ENCODE assay signal across 23 cellular contexts in genomic region chr2:38900726-38901125, GRCh38. TPM values are rescaled to one million over a fixed set of nuclear protein-coding genes. Genes with fewer than 3 reads are reported as not detected.
A peak's percentile ranks its signal among the peaks of the same experiment; 100 is the strongest.
DNase-seq lines count a peak whose midpoint lies in the region; ATAC-seq, FAIRE-seq and TF ChIP-seq lines count a peak whose summit lies in the region.
"Had no signal": no experiment of that assay in that cellular context is flagged by ENCODE, and none has a peak within 500 bp of the region (broad histone marks: within the 10 kb centered on the region; RNA-seq: fewer than 3 reads in every experiment).

No MANE protein-coding gene starts in this region.

- H3K4me3 ChIP-seq in GM23338 (no peak overlapping the region), K562 (no peak overlapping the region), endodermal cell (ENCODE audit: low read length) (no peak overlapping the region)
- H3K4me3 ChIP-seq: BLaER1 treated with 17β-estradiol and CSF1 and Interleukin-3, amounts not matched to agents 10 nM and 100 nM; GM12878; GM23248; HAP-1 had no signal

- POLR2A ChIA-PET in K562 (lab: Yijun Ruan, JAX) = interaction anchor here (0.5 to 2.7 kb wide), 5 partner anchors 9 to 470 kb away, joined by 3 to 9 read pairs (median 3); no protein-coding TSS in a partner anchor

- no peak for TF ChIP-seq POLR2A in K562 (conservative IDR thresholded peaks at IDR 0.05)

- peak overlapping the region; percentile 69; the same call in 1 of the 2 replicates for H2AFZ ChIP-seq in GM23338
- no peak overlapping the region for H2AFZ ChIP-seq in K562 (ENCODE audit: low read depth, low read length)
- H2AFZ ChIP-seq: GM23248 had no signal

- no peaks in the 10 kb centered on the region for H3K9me3 ChIP-seq in K562 (replicated peaks; ENCODE audit: control insufficient read depth, insufficient read depth, low read depth, low read length)
- no peaks in the 10 kb centered on the region for H3K9me3 ChIP-seq in endodermal cell (ENCODE audit: control insufficient read depth, low read length)
- H3K9me3 ChIP-seq: BE2C; BLaER1 treated with 17β-estradiol and CSF1 and Interleukin-3, amounts not matched to agents 10 nM and 100 nM; HAP-1 had no signal

- ATAC-seq in GM23338 (no peak), K562 (no peak)
- ATAC-seq: GM12878 had no signal

- H3K27me3 Mint-ChIP-seq in GM23338 (ENCODE audit: insufficient read depth, low read depth, poor library complexity) (no peaks in the 10 kb centered on the region), endodermal cell (ENCODE audit: insufficient read depth) (no peaks in the 10 kb centered on the region)
- H3K27me3 Mint-ChIP-seq: CD4-positive, alpha-beta T cell had no signal

- WGBS in K562 (ENCODE audit: insufficient coverage, low coverage, missing lambda C conversion rate) = 14% methylated on average over 1 of the region's 1 CpG
- WGBS in endodermal cell (ENCODE audit: insufficient coverage in 1 of 2, insufficient read length in 1 of 2), 2 experiments = 86 to 92% methylated on average over 1 of the region's 1 CpG

- no peak overlapping the region for H3K27ac ChIP-seq in GM23338 (ENCODE audit: low read depth)
- H3K27ac ChIP-seq in K562 (ENCODE audit: extremely low read depth, low read depth, low read length) = no peak overlapping the region
- H3K27ac ChIP-seq in endodermal cell (ENCODE audit: low read depth, low read length) = no peak overlapping the region
- H3K27ac ChIP-seq: BLaER1 treated with 17β-estradiol and CSF1 and Interleukin-3, amounts not matched to agents 10 nM and 100 nM; GM23248 had no signal

- H3K9me3 Mint-ChIP-seq in GM23338 (no peaks in the 10 kb centered on the region), endodermal cell (no peaks in the 10 kb centered on the region)
- H3K9me3 Mint-ChIP-seq: CD4-positive, alpha-beta T cell; CD8-positive, alpha-beta memory T cell; HFFc6 had no signal

- H4K20me1 ChIP-seq in GM23338 (replicated peaks; ENCODE audit: insufficient read depth) = no peaks in the 10 kb centered on the region
- no peaks in the 10 kb centered on the region for H4K20me1 ChIP-seq in K562 (replicated peaks; ENCODE audit: control insufficient read depth, insufficient read depth, low read length)
- H4K20me1 ChIP-seq: BLaER1 treated with 17β-estradiol and CSF1 and Interleukin-3, amounts not matched to agents 10 nM and 100 nM had no signal

- H3K9me1 ChIP-seq in K562 (ENCODE audit: control insufficient read depth, insufficient read depth, low read length) = no peaks in the 10 kb centered on the region

- TF ChIP-seq CTCF in GM23338 (conservative IDR thresholded peaks at IDR 0.05; ENCODE audit: low read depth in 2 of 2) (no peak), K562 (IDR thresholded peaks at IDR 0.05 in 2 of 3, conservative IDR thresholded peaks at IDR 0.05 in 1 of 3; ENCODE audit: insufficient read depth in 2 of 3, low read depth in 1 of 3, low read length in 3 of 3) (no peak), endodermal cell (conservative IDR thresholded peaks at IDR 0.05) (no peak)

- TF ChIP-seq RAD21 in K562 (CRISPR knock-in tag; conservative IDR thresholded peaks at IDR 0.05 in 1 of 2, IDR thresholded peaks at IDR 0.05 in 1 of 2) = no peak

- H3K36me3 Mint-ChIP-seq in GM23338 (ENCODE audit: low read depth) (no peaks in the 10 kb centered on the region), endodermal cell (ENCODE audit: low read depth) (no peaks in the 10 kb centered on the region)
- H3K36me3 Mint-ChIP-seq: CD14-positive monocyte; CD8-positive, alpha-beta memory T cell had no signal

- no TSS peak for BruUV-seq in K562 (replicated peaks; lab: Mats Ljungman, UMichigan)

- H3K4me1 ChIP-seq in GM23338 (ENCODE audit: insufficient read depth) = no peaks in the 10 kb centered on the region
- no peaks in the 10 kb centered on the region; a peak in 1 of 5 replicates for H3K4me1 ChIP-seq in K562 (replicated peaks in 1 of 2; ENCODE audit: control insufficient read depth in 2 of 2, insufficient read depth in 2 of 2, low read length in 2 of 2)
- no peaks in the 10 kb centered on the region for H3K4me1 ChIP-seq in endodermal cell (ENCODE audit: control insufficient read depth, insufficient read depth, low read length)
- H3K4me1 ChIP-seq: BE2C; BLaER1 treated with 17β-estradiol and CSF1 and Interleukin-3, amounts not matched to agents 10 nM and 100 nM; HAP-1 had no signal

- H3K9me2 ChIP-seq in GM23338 (ENCODE audit: insufficient read depth) = no peaks in the 10 kb centered on the region

- H3K27me3 ChIP-seq in GM23338 (ENCODE audit: insufficient read depth) = no peaks in the 10 kb centered on the region
- peaks cover 6 to 8% of the 10 kb centered on the region in 2 experiments; a peak in 2 of 5 replicates for H3K27me3 ChIP-seq in K562 (ENCODE audit: control insufficient read depth in 2 of 2, insufficient read depth in 2 of 2, low read length in 2 of 2)
- H3K27me3 ChIP-seq in endodermal cell (ENCODE audit: control insufficient read depth, insufficient read depth, low read length, poor library complexity, severe bottlenecking) = no peaks in the 10 kb centered on the region
- H3K27me3 ChIP-seq: BE2C; BLaER1 treated with 17β-estradiol and CSF1 and Interleukin-3, amounts not matched to agents 10 nM and 100 nM had no signal

- H3K36me3 ChIP-seq in GM23338 (ENCODE audit: insufficient read depth) (no peaks in the 10 kb centered on the region), K562 (ENCODE audit: control insufficient read depth, insufficient read depth, low read length) (no peaks in the 10 kb centered on the region), endodermal cell (ENCODE audit: control insufficient read depth, insufficient read depth, low read length) (no peaks in the 10 kb centered on the region)
- H3K36me3 ChIP-seq: BE2C; BLaER1 treated with 17β-estradiol and CSF1 and Interleukin-3, amounts not matched to agents 10 nM and 100 nM; HAP-1 had no signal

- intact Hi-C loops in K562 (cut with micrococcal nuclease) = no loop called here

- TF ChIP-seq EP300 in K562 (IDR thresholded peaks at IDR 0.05; ENCODE audit: low read length) = no peak

- in situ Hi-C loops in K562 (cut with MboI) = no loop called here

- no peaks in the 10 kb centered on the region for H3K4me1 Mint-ChIP-seq in GM23338
- H3K4me1 Mint-ChIP-seq in endodermal cell = no peaks in the 10 kb centered on the region
- H3K4me1 Mint-ChIP-seq: CD14-positive monocyte; CD8-positive, alpha-beta memory T cell had no signal

- CTCF ChIA-PET in K562 (lab: Yijun Ruan, JAX; ENCODE audit: low intra/inter-chr PET ratio) = no interaction called here

- no peak for FAIRE-seq in K562 (lab: Jason Lieb, UNC)
- FAIRE-seq: D721Med, GM19239, H54 had no signal

- H3K4me3 Mint-ChIP-seq in GM23338 (no peak overlapping the region), endodermal cell (no peak overlapping the region)
- H3K4me3 Mint-ChIP-seq: CD14-positive monocyte; CD4-positive, alpha-beta T cell; CD8-positive, alpha-beta memory T cell; HFFc6 had no signal

- H3K79me2 ChIP-seq in GM23338 (replicated peaks; ENCODE audit: insufficient read depth) = no peaks in the 10 kb centered on the region
- H3K79me2 ChIP-seq in K562 (ENCODE audit: control insufficient read depth, insufficient read depth, low read length) = no peaks in the 10 kb centered on the region

- no peak for DNase-seq in GM23338 (ENCODE audit: low spot score)
- DNase-seq in K562 (ENCODE audit: extremely low read depth in 1 of 4, low spot score in 3 of 4) = no peak
- DNase-seq in endodermal cell = no peak
- DNase-seq in HT-29 (ENCODE audit: low spot score) = no peak
- no peak for DNase-seq in NOMO-1 treated with dmso at 0.1 percent for 144 hours (lab: John Stamatoyannopoulos, UW; ENCODE audit: unreplicated experiment)
- no peak for DNase-seq in SK-N-DZ (ENCODE audit: low spot score)
- DNase-seq: AML-193; BE2C; CD4-positive, alpha-beta T cell; CD8-positive, alpha-beta memory T cell; DMS 273 treated with DMSO at 0.1 percent for 48 hours; DMS79; EL; GDM1; GM23248; HFFc6 had no signal

- H3K4me2 ChIP-seq in GM23338 (no peak overlapping the region), K562 (ENCODE audit: insufficient read depth, low read length) (no peak overlapping the region)
- H3K4me2 ChIP-seq: BLaER1 treated with 17β-estradiol and CSF1 and Interleukin-3, amounts not matched to agents 10 nM and 100 nM had no signal

- H3F3A ChIP-seq in GM23338 (replicated peaks; ENCODE audit: low read depth) = no peaks in the 10 kb centered on the region

- no peak overlapping the region for H3K27ac Mint-ChIP-seq in GM23338
- H3K27ac Mint-ChIP-seq in endodermal cell = peak overlapping the region; percentile 58
- H3K27ac Mint-ChIP-seq: CD14-positive monocyte; CD4-positive, alpha-beta T cell; CD8-positive, alpha-beta memory T cell; HFFc6 had no signal

- H3K9ac ChIP-seq in K562 (ENCODE audit: insufficient read depth in 1 of 2, low read depth in 2 of 2, low read length in 2 of 2) = no peak overlapping the region
- H3K9ac ChIP-seq in endodermal cell (ENCODE audit: extremely low read depth, low read length, poor library complexity, severe bottlenecking) = no peak overlapping the region
- H3K9ac ChIP-seq: BLaER1 treated with 17β-estradiol and CSF1 and Interleukin-3, amounts not matched to agents 10 nM and 100 nM; GM23248 had no signal

RNA-seq across cellular contexts. Expression of gene ARHGEF33, which starts 11.1 kb away (rescaled TPM):
- total RNA-seq in GM23338 (2014; rRNA removed; shearing (Covaris generic)) = 0.10 and 9.2 TPM in 2 replicates
- polyA plus RNA-seq in GM23338 (2016; fragmentation: Nextera tagmentation; extraction: Ambion mirVana) (1.6 and 1.8 TPM in 2 replicates), K562 (2011; rRNA removed) (0.01 and 0.03 TPM in 2 replicates), K562 (2014; fragmentation: Illumina TruSeq; extraction: Trizol) (not detected in 2 replicates), K562 (2014; fragmentation: Nextera tagmentation; extraction: Ambion mirVana) (under 1 TPM in 1 of 2 experiments, not detected in 1; 0.08 TPM), K562 (2014; rRNA removed) (not detected in 2 replicates)
- total RNA-seq in K562 (2011; cell fraction: chromatin; rRNA removed; ENCODE audit: low replicate concordance) = 0.35 TPM in 1 of 2 replicates, not detected in the other
- total RNA-seq in K562 (2011; cell fraction: nucleolus; rRNA removed) = not detected in 2 replicates
- total RNA-seq in K562 (2011; cell fraction: nucleoplasm; rRNA removed) = not detected in 2 replicates
- total RNA-seq in K562 (2014; rRNA removed) (0.04 TPM in 1 of 2 replicates, not detected in the other), K562 (2014; rRNA removed; fragmentation: Illumina TruSeq; extraction: Trizol) (not detected in 2 replicates), K562 (2015; rRNA removed; fragmentation: Illumina TruSeq; extraction: Trizol) (0.04 TPM in 1 of 2 replicates, not detected in the other), K562 (2021) (0.02 TPM in 1 of 2 replicates, not detected in the other), endodermal cell (under 1 TPM; 0.57 to 1.00 TPM)
- 0.01 and 0.04 TPM in 2 replicates for polyA plus RNA-seq in K562 (2011; cell fraction: cytosol; rRNA removed)
- 0.07 and 0.10 TPM in 2 replicates for polyA plus RNA-seq in K562 (2011; cell fraction: nucleus; rRNA removed)
- polyA plus RNA-seq in K562 (2012) = 0.01 TPM in 1 of 2 replicates, not detected in the other
- polyA minus RNA-seq in K562 (2011; rRNA and poly(A)+ RNA removed) = 0.03 TPM in 1 of 2 replicates, not detected in the other
- not detected in 2 replicates for polyA minus RNA-seq in K562 (2011; cell fraction: cytosol; rRNA and poly(A)+ RNA removed)
- polyA minus RNA-seq in K562 (2011; cell fraction: nucleus; rRNA and poly(A)+ RNA removed) = 0.11 TPM in 1 of 2 replicates, not detected in the other
- polyA plus RNA-seq in endodermal cell (2013, experiment 1 of 2) = 0.75 TPM
- polyA plus RNA-seq in endodermal cell (2013, experiment 2 of 2) = 0.75 TPM
- total RNA-seq in HT-29 (2014; rRNA removed; shearing (Covaris generic)) = 1.9 TPM in 1 of 2 replicates, not detected in the other
- polyA plus RNA-seq in SK-N-DZ (2014; cell fraction: cytosol; rRNA removed) = 0.24 and 0.31 TPM in 2 replicates
- polyA plus RNA-seq in SK-N-DZ (2014; cell fraction: nucleus; rRNA removed) = 0.44 TPM in 1 of 2 replicates, not detected in the other
- total RNA-seq: CD4-positive, alpha-beta T cell had no signal
- polyA plus RNA-seq: CD14-positive monocyte; CD8-positive, alpha-beta memory T cell had no signal

RNA-seq across cellular contexts. Expression of gene MORN2, which starts 24.9 kb away (rescaled TPM):
- 5.9 and 7.6 TPM in 2 replicates for total RNA-seq in GM23338 (2014; rRNA removed; shearing (Covaris generic))
- 45.2 and 47.8 TPM in 2 replicates for polyA plus RNA-seq in GM23338 (2016; fragmentation: Nextera tagmentation; extraction: Ambion mirVana)
- total RNA-seq in K562 (2011; cell fraction: chromatin; rRNA removed; ENCODE audit: low replicate concordance) = 0.67 and 0.81 TPM in 2 replicates
- total RNA-seq in K562 (2011; cell fraction: nucleolus; rRNA removed) = 1.2 and 2.2 TPM in 2 replicates
- total RNA-seq in K562 (2011; cell fraction: nucleoplasm; rRNA removed) = 2.1 and 2.8 TPM in 2 replicates
- 10.4 and 10.8 TPM in 2 replicates for total RNA-seq in K562 (2014; rRNA removed)
- total RNA-seq in K562 (2014; rRNA removed; fragmentation: Illumina TruSeq; extraction: Trizol) = 20.8 and 21.1 TPM in 2 replicates
- total RNA-seq in K562 (2015; rRNA removed; fragmentation: Illumina TruSeq; extraction: Trizol) = 16.9 and 23.6 TPM in 2 replicates
- 10.2 and 10.4 TPM in 2 replicates for total RNA-seq in K562 (2021)
- polyA plus RNA-seq in K562 (2011; rRNA removed) = 11.9 and 18.5 TPM in 2 replicates
- polyA plus RNA-seq in K562 (2011; cell fraction: cytosol; rRNA removed) = 3.2 and 6.2 TPM in 2 replicates
- polyA plus RNA-seq in K562 (2011; cell fraction: nucleus; rRNA removed) = 1.7 and 3.2 TPM in 2 replicates
- 12.1 and 35.2 TPM in 2 replicates for polyA plus RNA-seq in K562 (2012)
- 15.3 and 16.9 TPM in 2 replicates for polyA plus RNA-seq in K562 (2014; fragmentation: Illumina TruSeq; extraction: Trizol)
- polyA plus RNA-seq in K562 (2014; fragmentation: Nextera tagmentation; extraction: Ambion mirVana) = 10 to 100 TPM; 35.4 to 39.5 TPM
- 19.4 and 25.8 TPM in 2 replicates for polyA plus RNA-seq in K562 (2014; rRNA removed)
- polyA minus RNA-seq in K562 (2011; rRNA and poly(A)+ RNA removed) = 9.4 and 10.2 TPM in 2 replicates
- 3.2 TPM in 1 of 2 replicates, not detected in the other for polyA minus RNA-seq in K562 (2011; cell fraction: cytosol; rRNA and poly(A)+ RNA removed)
- 0.67 and 1.00 TPM in 2 replicates for polyA minus RNA-seq in K562 (2011; cell fraction: nucleus; rRNA and poly(A)+ RNA removed)
- 10 to 100 TPM; 13.7 to 27.5 TPM for total RNA-seq in endodermal cell
- polyA plus RNA-seq in endodermal cell (2013, experiment 1 of 2) = 21.1 TPM
- 25.7 TPM for polyA plus RNA-seq in endodermal cell (2013, experiment 2 of 2)
- total RNA-seq in HT-29 (2014; rRNA removed; shearing (Covaris generic)) = 6.2 and 11.6 TPM in 2 replicates
- 23.1 and 27.8 TPM in 2 replicates for polyA plus RNA-seq in SK-N-DZ (2014; cell fraction: cytosol; rRNA removed)
- polyA plus RNA-seq in SK-N-DZ (2014; cell fraction: nucleus; rRNA removed) = 16.8 and 17.8 TPM in 2 replicates

RNA-seq across cellular contexts. Expression of gene DHX57, which starts 25.0 kb away (rescaled TPM):
- 32.9 and 34.0 TPM in 2 replicates for total RNA-seq in GM23338 (2014; rRNA removed; shearing (Covaris generic))
- polyA plus RNA-seq in GM23338 (2016; fragmentation: Nextera tagmentation; extraction: Ambion mirVana) = 13.3 and 13.6 TPM in 2 replicates
- 30.4 and 67.1 TPM in 2 replicates for total RNA-seq in K562 (2011; cell fraction: chromatin; rRNA removed; ENCODE audit: low replicate concordance)
- 13.2 and 20.3 TPM in 2 replicates for total RNA-seq in K562 (2011; cell fraction: nucleolus; rRNA removed)
- 27.6 and 28.2 TPM in 2 replicates for total RNA-seq in K562 (2011; cell fraction: nucleoplasm; rRNA removed)
- total RNA-seq in K562 (2014; rRNA removed) = 15.1 and 15.8 TPM in 2 replicates
- total RNA-seq in K562 (2014; rRNA removed; fragmentation: Illumina TruSeq; extraction: Trizol) = 20.8 and 22.1 TPM in 2 replicates
- 17.0 and 20.2 TPM in 2 replicates for total RNA-seq in K562 (2015; rRNA removed; fragmentation: Illumina TruSeq; extraction: Trizol)
- total RNA-seq in K562 (2021) = 18.4 and 20.1 TPM in 2 replicates
- polyA plus RNA-seq in K562 (2011; rRNA removed) = 15.9 and 23.6 TPM in 2 replicates
- polyA plus RNA-seq in K562 (2011; cell fraction: cytosol; rRNA removed) = 5.8 and 8.1 TPM in 2 replicates
- 13.0 and 13.4 TPM in 2 replicates for polyA plus RNA-seq in K562 (2011; cell fraction: nucleus; rRNA removed)
- 8.7 and 11.1 TPM in 2 replicates for polyA plus RNA-seq in K562 (2012)
- polyA plus RNA-seq in K562 (2014; fragmentation: Illumina TruSeq; extraction: Trizol) = 15.6 and 17.9 TPM in 2 replicates
- polyA plus RNA-seq in K562 (2014; fragmentation: Nextera tagmentation; extraction: Ambion mirVana) = 10 to 100 TPM in 1 of 2 experiments, 1 to 10 TPM in 1; 7.4 to 10.2 TPM
- polyA plus RNA-seq in K562 (2014; rRNA removed) = 13.1 and 14.8 TPM in 2 replicates
- 41.6 and 43.8 TPM in 2 replicates for polyA minus RNA-seq in K562 (2011; rRNA and poly(A)+ RNA removed)
- 16.9 and 25.6 TPM in 2 replicates for polyA minus RNA-seq in K562 (2011; cell fraction: cytosol; rRNA and poly(A)+ RNA removed)
- polyA minus RNA-seq in K562 (2011; cell fraction: nucleus; rRNA and poly(A)+ RNA removed) = 9.4 and 16.1 TPM in 2 replicates
- 10 to 100 TPM; 35.4 to 45.7 TPM for total RNA-seq in endodermal cell
- polyA plus RNA-seq in endodermal cell (2013, experiment 1 of 2) = 27.5 TPM
- polyA plus RNA-seq in endodermal cell (2013, experiment 2 of 2) = 26.8 TPM
- 5.0 and 7.3 TPM in 2 replicates for total RNA-seq in HT-29 (2014; rRNA removed; shearing (Covaris generic))
- polyA plus RNA-seq in SK-N-DZ (2014; cell fraction: cytosol; rRNA removed) = 17.0 and 19.3 TPM in 2 replicates
- polyA plus RNA-seq in SK-N-DZ (2014; cell fraction: nucleus; rRNA removed) = 19.9 and 27.5 TPM in 2 replicates
